1 cellular context compared by ENCODE assay signal in genomic region chr12:22409071-22409951, GRCh38.
TF ChIP-seq lines count a peak whose summit lies in the region.

No MANE protein-coding gene starts in this region.

TF ChIP-seq in GM12878, 131 proteins besides CTCF, POLR2A, EP300 and RAD21 (continued from another document and continues in another):
- TF ChIP-seq PAX5 (IDR thresholded peaks at IDR 0.05; ENCODE audit: borderline replicate concordance, low read depth, low read length) (peak; percentile 87), WRNIP1 (IDR thresholded peaks at IDR 0.05; ENCODE audit: borderline replicate concordance, low read depth, low read length) (no peak), ATF7 (IDR thresholded peaks at IDR 0.05; ENCODE audit: low read depth) (peak; percentile 81), EED (IDR thresholded peaks at IDR 0.05; ENCODE audit: low read depth) (peak; percentile 60), BMI1 (IDR thresholded peaks at IDR 0.05; ENCODE audit: borderline replicate concordance) (peak; percentile 69), ZNF622 (IDR thresholded peaks at IDR 0.05) (no peak), TCF3 (IDR thresholded peaks at IDR 0.05; ENCODE audit: borderline replicate concordance, insufficient read depth, low read depth, low read length) (peak; percentile 84; the same call in 1 of the 2 replicates), NRF1 (conservative IDR thresholded peaks at IDR 0.05; ENCODE audit: low read depth, low read length) (no peak), MAX (IDR thresholded peaks at IDR 0.05; ENCODE audit: low read depth, low read length) (no peak), DPF2 (IDR thresholded peaks at IDR 0.05) (peak; percentile 98), IKZF2 (IDR thresholded peaks at IDR 0.05) (peak; percentile 71 to 85), ZNF217 (IDR thresholded peaks at IDR 0.05) (0 out of 2 replicates have a peak, but pooled peaks have one; percentile 78), BACH1 (IDR thresholded peaks at IDR 0.05; ENCODE audit: borderline replicate concordance) (peak; percentile 89; the same call in 1 of the 2 replicates), ZBTB33 (IDR thresholded peaks at IDR 0.05) (no peak), CHD1 (IDR thresholded peaks at IDR 0.05; ENCODE audit: low read depth, low read length) (no peak), CBFB (IDR thresholded peaks at IDR 0.05; ENCODE audit: low read depth) (peak; percentile 83; the same call in 1 of the 2 replicates), SMAD1 (IDR thresholded peaks at IDR 0.05; ENCODE audit: low read depth, partially characterized antibody) (no peak), FOXK2 (IDR thresholded peaks at IDR 0.05) (peak; percentile 45; the same call in 1 of the 2 replicates), IRF4 (IDR thresholded peaks at IDR 0.05; ENCODE audit: low read depth, low read length) (peak; percentile 97), ZSCAN29 (IDR thresholded peaks at IDR 0.05) (no peak), MLLT1 (IDR thresholded peaks at IDR 0.05) (peak; percentile 42; the same call in 1 of the 2 replicates), JUNB (IDR thresholded peaks at IDR 0.05) (peak; percentile 90), FOXM1 (IDR thresholded peaks at IDR 0.05; ENCODE audit: low read depth, low read length) (peak; percentile 65; the same call in 1 of the 2 replicates), RELA (IDR thresholded peaks at IDR 0.05; ENCODE audit: borderline replicate concordance, partially characterized antibody) (peak; percentile 22), CEBPB (IDR thresholded peaks at IDR 0.05; ENCODE audit: borderline replicate concordance in 1 of 2, low read depth in 2 of 2, low read length in 2 of 2) (0 out of 4 replicates have a peak, but pooled peaks of 1 of the 2 experiments have one; percentile 11), NFYA (IDR thresholded peaks at IDR 0.05; ENCODE audit: borderline replicate concordance, low read depth, low read length) (no peak), IKZF1 (conservative IDR thresholded peaks at IDR 0.05) (peak; percentile 79), HDAC2 (IDR thresholded peaks at IDR 0.05) (no peak), ZNF24 (IDR thresholded peaks at IDR 0.05) (peak; percentile 77), SIN3A (IDR thresholded peaks at IDR 0.05; ENCODE audit: low read depth, low read length) (no peak), ZNF274 (IDR thresholded peaks at IDR 0.05; ENCODE audit: insufficient read depth, insufficient read length) (no peak), BCL11A (IDR thresholded peaks at IDR 0.05; ENCODE audit: low read depth, low read length) (peak; percentile 83), HCFC1 (IDR thresholded peaks at IDR 0.05; ENCODE audit: low read length) (no peak), RBBP5 (conservative IDR thresholded peaks at IDR 0.05) (no peak), NR2F1 (conservative IDR thresholded peaks at IDR 0.05) (no peak; the same call in 1 of the 2 replicates), MEF2A (IDR thresholded peaks at IDR 0.05; ENCODE audit: insufficient read depth, low read depth, low read length) (no peak), ZBTB11 (CRISPR knock-in tag; IDR thresholded peaks at IDR 0.05) (no peak), SMARCA5 (IDR thresholded peaks at IDR 0.05) (no peak), NR2C1 (IDR thresholded peaks at IDR 0.05) (no peak), PKNOX1 (IDR thresholded peaks at IDR 0.05) (peak; percentile 38; the same call in 1 of the 2 replicates), ASH2L (IDR thresholded peaks at IDR 0.05; ENCODE audit: borderline replicate concordance, low read depth) (no peak), SMAD5 (IDR thresholded peaks at IDR 0.05; ENCODE audit: low read depth) (no peak), MTA3 (IDR thresholded peaks at IDR 0.05; ENCODE audit: borderline replicate concordance, low read length) (peak; percentile 38; the same call in 1 of the 2 replicates), MYB (IDR thresholded peaks at IDR 0.05; ENCODE audit: borderline replicate concordance, low read depth, low read length) (peak; percentile 94), E2F4 (IDR thresholded peaks at IDR 0.05; ENCODE audit: low read depth, low read length) (no peak), YY1 (IDR thresholded peaks at IDR 0.05; ENCODE audit: low read depth, low read length) (no peak), CREM (IDR thresholded peaks at IDR 0.05; ENCODE audit: low read depth) (peak; percentile 67; the same call in 1 of the 2 replicates)
- TF ChIP-seq, protein P1, sequence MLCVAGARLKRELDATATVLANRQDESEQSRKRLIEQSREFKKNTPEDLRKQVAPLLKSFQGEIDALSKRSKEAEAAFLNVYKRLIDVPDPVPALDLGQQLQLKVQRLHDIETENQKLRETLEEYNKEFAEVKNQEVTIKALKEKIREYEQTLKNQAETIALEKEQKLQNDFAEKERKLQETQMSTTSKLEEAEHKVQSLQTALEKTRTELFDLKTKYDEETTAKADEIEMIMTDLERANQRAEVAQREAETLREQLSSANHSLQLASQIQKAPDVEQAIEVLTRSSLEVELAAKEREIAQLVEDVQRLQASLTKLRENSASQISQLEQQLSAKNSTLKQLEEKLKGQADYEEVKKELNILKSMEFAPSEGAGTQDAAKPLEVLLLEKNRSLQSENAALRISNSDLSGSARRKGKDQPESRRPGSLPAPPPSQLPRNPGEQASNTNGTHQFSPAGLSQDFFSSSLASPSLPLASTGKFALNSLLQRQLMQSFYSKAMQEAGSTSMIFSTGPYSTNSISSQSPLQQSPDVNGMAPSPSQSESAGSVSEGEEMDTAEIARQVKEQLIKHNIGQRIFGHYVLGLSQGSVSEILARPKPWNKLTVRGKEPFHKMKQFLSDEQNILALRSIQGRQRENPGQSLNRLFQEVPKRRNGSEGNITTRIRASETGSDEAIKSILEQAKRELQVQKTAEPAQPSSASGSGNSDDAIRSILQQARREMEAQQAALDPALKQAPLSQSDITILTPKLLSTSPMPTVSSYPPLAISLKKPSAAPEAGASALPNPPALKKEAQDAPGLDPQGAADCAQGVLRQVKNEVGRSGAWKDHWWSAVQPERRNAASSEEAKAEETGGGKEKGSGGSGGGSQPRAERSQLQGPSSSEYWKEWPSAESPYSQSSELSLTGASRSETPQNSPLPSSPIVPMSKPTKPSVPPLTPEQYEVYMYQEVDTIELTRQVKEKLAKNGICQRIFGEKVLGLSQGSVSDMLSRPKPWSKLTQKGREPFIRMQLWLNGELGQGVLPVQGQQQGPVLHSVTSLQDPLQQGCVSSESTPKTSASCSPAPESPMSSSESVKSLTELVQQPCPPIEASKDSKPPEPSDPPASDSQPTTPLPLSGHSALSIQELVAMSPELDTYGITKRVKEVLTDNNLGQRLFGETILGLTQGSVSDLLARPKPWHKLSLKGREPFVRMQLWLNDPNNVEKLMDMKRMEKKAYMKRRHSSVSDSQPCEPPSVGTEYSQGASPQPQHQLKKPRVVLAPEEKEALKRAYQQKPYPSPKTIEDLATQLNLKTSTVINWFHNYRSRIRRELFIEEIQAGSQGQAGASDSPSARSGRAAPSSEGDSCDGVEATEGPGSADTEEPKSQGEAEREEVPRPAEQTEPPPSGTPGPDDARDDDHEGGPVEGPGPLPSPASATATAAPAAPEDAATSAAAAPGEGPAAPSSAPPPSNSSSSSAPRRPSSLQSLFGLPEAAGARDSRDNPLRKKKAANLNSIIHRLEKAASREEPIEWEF (IDR thresholded peaks at IDR 0.05; ENCODE audit: insufficient replicate concordance, low read depth, low read length): no peak
- TF ChIP-seq, protein P2, sequence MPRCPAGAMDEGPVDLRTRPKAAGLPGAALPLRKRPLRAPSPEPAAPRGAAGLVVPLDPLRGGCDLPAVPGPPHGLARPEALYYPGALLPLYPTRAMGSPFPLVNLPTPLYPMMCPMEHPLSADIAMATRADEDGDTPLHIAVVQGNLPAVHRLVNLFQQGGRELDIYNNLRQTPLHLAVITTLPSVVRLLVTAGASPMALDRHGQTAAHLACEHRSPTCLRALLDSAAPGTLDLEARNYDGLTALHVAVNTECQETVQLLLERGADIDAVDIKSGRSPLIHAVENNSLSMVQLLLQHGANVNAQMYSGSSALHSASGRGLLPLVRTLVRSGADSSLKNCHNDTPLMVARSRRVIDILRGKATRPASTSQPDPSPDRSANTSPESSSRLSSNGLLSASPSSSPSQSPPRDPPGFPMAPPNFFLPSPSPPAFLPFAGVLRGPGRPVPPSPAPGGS (IDR thresholded peaks at IDR 0.05; ENCODE audit: borderline replicate concordance, insufficient read depth, low read depth, low read length, poor library complexity, severe bottlenecking): no peak
- TF ChIP-seq, protein P3, sequence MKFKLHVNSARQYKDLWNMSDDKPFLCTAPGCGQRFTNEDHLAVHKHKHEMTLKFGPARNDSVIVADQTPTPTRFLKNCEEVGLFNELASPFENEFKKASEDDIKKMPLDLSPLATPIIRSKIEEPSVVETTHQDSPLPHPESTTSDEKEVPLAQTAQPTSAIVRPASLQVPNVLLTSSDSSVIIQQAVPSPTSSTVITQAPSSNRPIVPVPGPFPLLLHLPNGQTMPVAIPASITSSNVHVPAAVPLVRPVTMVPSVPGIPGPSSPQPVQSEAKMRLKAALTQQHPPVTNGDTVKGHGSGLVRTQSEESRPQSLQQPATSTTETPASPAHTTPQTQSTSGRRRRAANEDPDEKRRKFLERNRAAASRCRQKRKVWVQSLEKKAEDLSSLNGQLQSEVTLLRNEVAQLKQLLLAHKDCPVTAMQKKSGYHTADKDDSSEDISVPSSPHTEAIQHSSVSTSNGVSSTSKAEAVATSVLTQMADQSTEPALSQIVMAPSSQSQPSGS (IDR thresholded peaks at IDR 0.05; ENCODE audit: low read length): peak; percentile 66
